Comparison of ENCODE assay signal across 35 cellular contexts in genomic region chr9:83023151-83023550, GRCh38. TPM values are rescaled to one million over a fixed set of nuclear protein-coding genes. Genes with fewer than 3 reads are reported as not detected.
"Had no signal": no experiment of that assay in that cellular context is flagged by ENCODE, and none has a peak within 500 bp of the region (broad histone marks: within the 10 kb centered on the region; RNA-seq: fewer than 3 reads in every experiment).

No MANE protein-coding gene starts in this region.

- H3K4me3 ChIP-seq: MG63 had no signal

- H3K27ac ChIP-seq: KMS-11 had no signal

- DNase-seq: KBM-7, KG1, MG63, MM.1S, MV-4-11, NCI-H1048, NCI-H1092, NCI-H1092 treated with DMSO at 0.1 percent for 48 hours, NCI-H1105, NCI-H1105 treated with DMSO at 0.1 percent for 48 hours, NCI-H1417, NCI-H1417 treated with DMSO at 0.1 percent for 48 hours, NCI-H1436, NCI-H1436 treated with DMSO at 0.1 percent for 48 hours, NCI-H146, NCI-H1694, NCI-H1694 treated with DMSO at 0.1 percent for 48 hours, NCI-H187, NCI-H187 treated with DMSO at 0.1 percent for 48 hours, NCI-H1930, NCI-H2029, NCI-H2029 treated with DMSO at 0.1 percent for 48 hours, NCI-H2081, NCI-H2081 treated with DMSO at 0.1 percent for 48 hours, NCI-H2107, NCI-H2171 treated with DMSO at 0.1 percent for 48 hours, NCI-H2227 treated with DMSO at 0.1 percent for 48 hours, NCI-H226, NCI-H345, NCI-H446, NCI-H446 treated with DMSO at 0.1 percent for 48 hours, NCI-H510A, NCI-H510A treated with DMSO at 0.1 percent for 48 hours had no signal

- H3K9me3 ChIP-seq: MG63 had no signal

- H3K27me3 ChIP-seq: MG63 had no signal

- H3K4me2 ChIP-seq: KMS-11 had no signal

- H3K9ac ChIP-seq: KMS-11 had no signal

- H3K36me3 ChIP-seq: MG63 had no signal

RNA-seq across cellular contexts. Expression of gene RASEF, which starts 39.8 kb away (rescaled TPM):
- total RNA-seq: LHCN-M2 had no signal
